2 cellular contexts compared by ENCODE assay signal in the genomic region with DNA sequence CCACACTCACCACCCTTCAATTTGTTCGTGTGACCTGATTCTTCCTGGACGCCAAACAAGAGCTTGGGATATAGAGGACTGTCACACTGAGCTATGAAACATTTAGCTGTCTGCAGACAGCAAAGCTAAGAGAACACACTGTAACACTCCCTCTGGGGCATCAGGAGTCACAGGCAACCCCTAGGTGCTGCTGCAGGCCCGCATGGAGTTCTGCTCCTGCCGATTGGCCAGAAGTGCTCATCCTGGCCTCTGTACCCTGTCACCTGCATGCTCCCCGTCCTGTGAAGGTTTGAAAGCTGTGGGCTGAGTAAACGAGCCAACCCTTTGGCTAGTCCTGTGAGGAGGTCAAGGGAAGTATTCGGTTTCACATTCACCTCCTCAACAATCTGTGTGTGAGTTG.
TF ChIP-seq lines count a peak whose summit lies in the region.

No MANE protein-coding gene starts in this region.

TF ChIP-seq in IMR-90, 13 proteins besides CTCF, POLR2A, EP300 and RAD21:
- TF ChIP-seq MXI1 (IDR thresholded peaks at IDR 0.05; ENCODE audit: borderline replicate concordance, low read depth, low read length): no peak

TF ChIP-seq in K562, 482 proteins besides CTCF, POLR2A, EP300 and RAD21:
- TF ChIP-seq LEF1 (IDR thresholded peaks at IDR 0.05) (no peak), CBFA2T3 (IDR thresholded peaks at IDR 0.05) (no peak), POLR2AphosphoS5 (IDR thresholded peaks at IDR 0.05; ENCODE audit: control insufficient read depth, insufficient read depth, low read depth, low read length) (no peak), ZNF12 (CRISPR knock-in tag; IDR thresholded peaks at IDR 0.05) (no peak), ETS2 (tag; IDR thresholded peaks at IDR 0.05; ENCODE audit: borderline replicate concordance, poor library complexity, severe bottlenecking) (no peak), ADNP (tag; IDR thresholded peaks at IDR 0.05) (no peak), PTRF (tag; IDR thresholded peaks at IDR 0.05) (no peak), ZFP1 (CRISPR knock-in tag; IDR thresholded peaks at IDR 0.05) (no peak), TFAM (CRISPR knock-in tag; conservative IDR thresholded peaks at IDR 0.05) (no peak)
- TF ChIP-seq, protein P1, sequence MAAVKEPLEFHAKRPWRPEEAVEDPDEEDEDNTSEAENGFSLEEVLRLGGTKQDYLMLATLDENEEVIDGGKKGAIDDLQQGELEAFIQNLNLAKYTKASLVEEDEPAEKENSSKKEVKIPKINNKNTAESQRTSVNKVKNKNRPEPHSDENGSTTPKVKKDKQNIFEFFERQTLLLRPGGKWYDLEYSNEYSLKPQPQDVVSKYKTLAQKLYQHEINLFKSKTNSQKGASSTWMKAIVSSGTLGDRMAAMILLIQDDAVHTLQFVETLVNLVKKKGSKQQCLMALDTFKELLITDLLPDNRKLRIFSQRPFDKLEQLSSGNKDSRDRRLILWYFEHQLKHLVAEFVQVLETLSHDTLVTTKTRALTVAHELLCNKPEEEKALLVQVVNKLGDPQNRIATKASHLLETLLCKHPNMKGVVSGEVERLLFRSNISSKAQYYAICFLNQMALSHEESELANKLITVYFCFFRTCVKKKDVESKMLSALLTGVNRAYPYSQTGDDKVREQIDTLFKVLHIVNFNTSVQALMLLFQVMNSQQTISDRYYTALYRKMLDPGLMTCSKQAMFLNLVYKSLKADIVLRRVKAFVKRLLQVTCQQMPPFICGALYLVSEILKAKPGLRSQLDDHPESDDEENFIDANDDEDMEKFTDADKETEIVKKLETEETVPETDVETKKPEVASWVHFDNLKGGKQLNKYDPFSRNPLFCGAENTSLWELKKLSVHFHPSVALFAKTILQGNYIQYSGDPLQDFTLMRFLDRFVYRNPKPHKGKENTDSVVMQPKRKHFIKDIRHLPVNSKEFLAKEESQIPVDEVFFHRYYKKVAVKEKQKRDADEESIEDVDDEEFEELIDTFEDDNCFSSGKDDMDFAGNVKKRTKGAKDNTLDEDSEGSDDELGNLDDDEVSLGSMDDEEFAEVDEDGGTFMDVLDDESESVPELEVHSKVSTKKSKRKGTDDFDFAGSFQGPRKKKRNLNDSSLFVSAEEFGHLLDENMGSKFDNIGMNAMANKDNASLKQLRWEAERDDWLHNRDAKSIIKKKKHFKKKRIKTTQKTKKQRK (IDR thresholded peaks at IDR 0.05; ENCODE audit: borderline replicate concordance, low read depth, low read length): no peak
- TF ChIP-seq, protein P2, sequence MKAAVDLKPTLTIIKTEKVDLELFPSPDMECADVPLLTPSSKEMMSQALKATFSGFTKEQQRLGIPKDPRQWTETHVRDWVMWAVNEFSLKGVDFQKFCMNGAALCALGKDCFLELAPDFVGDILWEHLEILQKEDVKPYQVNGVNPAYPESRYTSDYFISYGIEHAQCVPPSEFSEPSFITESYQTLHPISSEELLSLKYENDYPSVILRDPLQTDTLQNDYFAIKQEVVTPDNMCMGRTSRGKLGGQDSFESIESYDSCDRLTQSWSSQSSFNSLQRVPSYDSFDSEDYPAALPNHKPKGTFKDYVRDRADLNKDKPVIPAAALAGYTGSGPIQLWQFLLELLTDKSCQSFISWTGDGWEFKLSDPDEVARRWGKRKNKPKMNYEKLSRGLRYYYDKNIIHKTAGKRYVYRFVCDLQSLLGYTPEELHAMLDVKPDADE (conservative IDR thresholded peaks at IDR 0.05; ENCODE audit: control insufficient read depth, low read depth, low read length): no peak
- TF ChIP-seq, protein P3, sequence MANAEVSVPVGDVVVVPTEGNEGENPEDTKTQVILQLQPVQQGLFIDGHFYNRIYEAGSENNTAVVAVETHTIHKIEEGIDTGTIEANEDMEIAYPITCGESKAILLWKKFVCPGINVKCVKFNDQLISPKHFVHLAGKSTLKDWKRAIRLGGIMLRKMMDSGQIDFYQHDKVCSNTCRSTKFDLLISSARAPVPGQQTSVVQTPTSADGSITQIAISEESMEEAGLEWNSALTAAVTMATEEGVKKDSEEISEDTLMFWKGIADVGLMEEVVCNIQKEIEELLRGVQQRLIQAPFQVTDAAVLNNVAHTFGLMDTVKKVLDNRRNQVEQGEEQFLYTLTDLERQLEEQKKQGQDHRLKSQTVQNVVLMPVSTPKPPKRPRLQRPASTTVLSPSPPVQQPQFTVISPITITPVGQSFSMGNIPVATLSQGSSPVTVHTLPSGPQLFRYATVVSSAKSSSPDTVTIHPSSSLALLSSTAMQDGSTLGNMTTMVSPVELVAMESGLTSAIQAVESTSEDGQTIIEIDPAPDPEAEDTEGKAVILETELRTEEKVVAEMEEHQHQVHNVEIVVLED (CRISPR knock-in tag; IDR thresholded peaks at IDR 0.05): no peak
- TF ChIP-seq, protein P4, sequence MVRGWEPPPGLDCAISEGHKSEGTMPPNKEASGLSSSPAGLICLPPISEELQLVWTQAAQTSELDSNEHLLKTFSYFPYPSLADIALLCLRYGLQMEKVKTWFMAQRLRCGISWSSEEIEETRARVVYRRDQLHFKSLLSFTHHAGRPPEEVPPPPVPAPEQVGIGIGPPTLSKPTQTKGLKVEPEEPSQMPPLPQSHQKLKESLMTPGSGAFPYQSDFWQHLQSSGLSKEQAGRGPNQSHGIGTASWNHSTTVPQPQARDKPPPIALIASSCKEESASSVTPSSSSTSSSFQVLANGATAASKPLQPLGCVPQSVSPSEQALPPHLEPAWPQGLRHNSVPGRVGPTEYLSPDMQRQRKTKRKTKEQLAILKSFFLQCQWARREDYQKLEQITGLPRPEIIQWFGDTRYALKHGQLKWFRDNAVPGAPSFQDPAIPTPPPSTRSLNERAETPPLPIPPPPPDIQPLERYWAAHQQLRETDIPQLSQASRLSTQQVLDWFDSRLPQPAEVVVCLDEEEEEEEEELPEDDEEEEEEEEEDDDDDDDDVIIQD (CRISPR knock-in tag; IDR thresholded peaks at IDR 0.05): no peak
